31 cellular contexts compared by ENCODE assay signal in genomic region chr6:168508903-168509302, GRCh38.
A peak's percentile ranks its signal among the peaks of the same experiment; 100 is the strongest.
DNase-seq lines count a peak whose midpoint lies in the region; TF ChIP-seq lines count a peak whose summit lies in the region.
"Had no signal": no experiment of that assay in that cellular context is flagged by ENCODE, and none has a peak within 500 bp of the region (broad histone marks: within the 10 kb centered on the region; RNA-seq: fewer than 3 reads in every experiment).

No MANE protein-coding gene starts in this region.

- no peaks in the 10 kb centered on the region for H3K4me1 Mint-ChIP-seq in endodermal cell
- H3K4me1 Mint-ChIP-seq in activated CD4-positive, alpha-beta memory T cell treated with anti-CD3 and anti-CD28 coated beads, Interleukin-2, amount 10 ng/mL, durations not matched to agents 7 days and 5 days, result no peaks in the 10 kb centered on the region
- H3K4me1 Mint-ChIP-seq: B cell; CD14-positive monocyte; CD4-positive, alpha-beta memory T cell had no signal

- H3K9me3 ChIP-seq in endodermal cell (ENCODE audit: control insufficient read depth, low read length), result no peaks in the 10 kb centered on the region
- H3K9me3 ChIP-seq: A549, BE2C, BLaER1, Caco-2 had no signal

- no peak overlapping the region for H3K27ac Mint-ChIP-seq in endodermal cell
- no peak overlapping the region for H3K27ac Mint-ChIP-seq in activated CD4-positive, alpha-beta memory T cell treated with anti-CD3 and anti-CD28 coated beads, Interleukin-2, amount 10 ng/mL, durations not matched to agents 7 days and 5 days
- H3K27ac Mint-ChIP-seq: B cell; CD14-positive monocyte; CD4-positive, alpha-beta memory T cell; CD4-positive, alpha-beta T cell; CD4-positive, CD25-positive, alpha-beta regulatory T cell; CD8-positive, alpha-beta memory T cell; CD8-positive, alpha-beta T cell had no signal

- H3K9ac ChIP-seq in endodermal cell (ENCODE audit: extremely low read depth, low read length, poor library complexity, severe bottlenecking), result no peak overlapping the region
- H3K9ac ChIP-seq: BLaER1; BLaER1 treated with 17β-estradiol and CSF1 and Interleukin-3, amounts not matched to agents 10 nM and 100 nM had no signal

- no peak overlapping the region for H3K4me3 Mint-ChIP-seq in endodermal cell
- no peak overlapping the region for H3K4me3 Mint-ChIP-seq in activated CD4-positive, alpha-beta memory T cell treated with anti-CD3 and anti-CD28 coated beads, Interleukin-2, amount 10 ng/mL, durations not matched to agents 7 days and 5 days
- H3K4me3 Mint-ChIP-seq: B cell; CD14-positive monocyte; CD4-positive, alpha-beta memory T cell; CD4-positive, alpha-beta T cell; CD4-positive, CD25-positive, alpha-beta regulatory T cell; CD8-positive, alpha-beta memory T cell; CD8-positive, alpha-beta T cell had no signal

- H3K36me3 Mint-ChIP-seq in endodermal cell (ENCODE audit: low read depth), result no peaks in the 10 kb centered on the region
- no peaks in the 10 kb centered on the region for H3K36me3 Mint-ChIP-seq in activated CD4-positive, alpha-beta memory T cell treated with anti-CD3 and anti-CD28 coated beads, Interleukin-2, amount 10 ng/mL, durations not matched to agents 7 days and 5 days (ENCODE audit: low read depth)
- H3K36me3 Mint-ChIP-seq: CD14-positive monocyte; CD4-positive, alpha-beta memory T cell; CD4-positive, CD25-positive, alpha-beta regulatory T cell; CD8-positive, alpha-beta memory T cell; CD8-positive, alpha-beta T cell had no signal

- no peak for TF ChIP-seq CTCF in endodermal cell (conservative IDR thresholded peaks at IDR 0.05)

- H3K27ac ChIP-seq in endodermal cell (ENCODE audit: low read depth, low read length), result no peak overlapping the region
- H3K27ac ChIP-seq: 22Rv1; A549; BLaER1; BLaER1 treated with 17β-estradiol and CSF1 and Interleukin-3, amounts not matched to agents 10 nM and 100 nM; C4-2B had no signal

- H3K27me3 ChIP-seq in endodermal cell (ENCODE audit: control insufficient read depth, insufficient read depth, low read length, poor library complexity, severe bottlenecking), result no peaks in the 10 kb centered on the region
- H3K27me3 ChIP-seq: BE2C; BLaER1; BLaER1 treated with 17β-estradiol and CSF1 and Interleukin-3, amounts not matched to agents 10 nM and 100 nM had no signal

- POLR2A ChIA-PET in activated CD4-positive, alpha-beta memory T cell treated with anti-CD3 and anti-CD28 coated beads, Interleukin-2, amount 10 ng/mL, durations not matched to agents 7 days and 5 days (lab: Charles Lee), result no interaction called here

- CTCF ChIA-PET in activated CD4-positive, alpha-beta memory T cell treated with anti-CD3 and anti-CD28 coated beads, Interleukin-2, amount 10 ng/mL, durations not matched to agents 7 days and 5 days (lab: Charles Lee), result no interaction called here

- H3K4me3 ChIP-seq in endodermal cell (ENCODE audit: low read length), result no peak overlapping the region
- H3K4me3 ChIP-seq: A549; BLaER1; BLaER1 treated with 17β-estradiol and CSF1 and Interleukin-3, amounts not matched to agents 10 nM and 100 nM had no signal

- H3K36me3 ChIP-seq in endodermal cell (ENCODE audit: control insufficient read depth, insufficient read depth, low read length), result no peaks in the 10 kb centered on the region
- H3K36me3 ChIP-seq: BE2C; BLaER1; BLaER1 treated with 17β-estradiol and CSF1 and Interleukin-3, amounts not matched to agents 10 nM and 100 nM had no signal

- peaks cover 4% of the 10 kb centered on the region for H3K9me3 Mint-ChIP-seq in endodermal cell
- no peaks in the 10 kb centered on the region for H3K9me3 Mint-ChIP-seq in activated CD4-positive, alpha-beta memory T cell treated with anti-CD3 and anti-CD28 coated beads, Interleukin-2, amount 10 ng/mL, durations not matched to agents 7 days and 5 days
- H3K9me3 Mint-ChIP-seq: CD4-positive, alpha-beta memory T cell; CD4-positive, alpha-beta T cell; CD4-positive, CD25-positive, alpha-beta regulatory T cell; CD8-positive, alpha-beta memory T cell; CD8-positive, alpha-beta T cell had no signal

- no peaks in the 10 kb centered on the region for H3K27me3 Mint-ChIP-seq in endodermal cell (ENCODE audit: insufficient read depth)
- no peaks in the 10 kb centered on the region for H3K27me3 Mint-ChIP-seq in activated CD4-positive, alpha-beta memory T cell treated with anti-CD3 and anti-CD28 coated beads, Interleukin-2, amount 10 ng/mL, durations not matched to agents 7 days and 5 days
- H3K27me3 Mint-ChIP-seq: B cell; CD4-positive, CD25-positive, alpha-beta regulatory T cell had no signal

- DNase-seq in endodermal cell, result peak; percentile 32
- DNase-seq in islet precursor cell, result peak; percentile 50
- no peak for DNase-seq in NOMO-1 (lab: John Stamatoyannopoulos, UW; ENCODE audit: unreplicated experiment in 2 of 2)
- no peak for DNase-seq in activated CD4-positive, alpha-beta memory T cell treated with anti-CD3 and anti-CD28 coated beads, Interleukin-2, amount 10 ng/mL, durations not matched to agents 7 days and 5 days
- DNase-seq: 8988T; ACHN; AML-193; BE2C; C1 segment of cervical spinal cord; Caco-2; Calu3; CD4-positive, alpha-beta memory T cell; CD4-positive, alpha-beta T cell; CD4-positive, CD25-positive, alpha-beta regulatory T cell; CD8-positive, alpha-beta memory T cell; CD8-positive, alpha-beta T cell; COR-L47; DMS 273 treated with DMSO at 0.1 percent for 48 hours; DMS153; DMS53; DMS79; DMS79 treated with DMSO at 0.1 percent for 48 hours; DND-41; EL had no signal

- no peaks in the 10 kb centered on the region for H3K4me1 ChIP-seq in endodermal cell (ENCODE audit: control insufficient read depth, insufficient read depth, low read length)
- H3K4me1 ChIP-seq: A549; BE2C; BLaER1; BLaER1 treated with 17β-estradiol and CSF1 and Interleukin-3, amounts not matched to agents 10 nM and 100 nM had no signal

- WGBS in endodermal cell (ENCODE audit: insufficient coverage in 1 of 2, insufficient read length in 1 of 2), 2 experiments, result 90 to 95% methylated on average over 7 to 12 of the region's 12 CpGs

Comparison
In these comparisons a context has a peak if more than half of its experiments do, and no peak if none do; other contexts are left out.
1. DNase-seq: peak in endodermal cell (single experiment) and islet precursor cell (single experiment); none in NOMO-1 (0 of 2) and activated CD4-positive, alpha-beta memory T cell treated with anti-CD3 and anti-CD28 coated beads, Interleukin-2, amount 10 ng/mL, durations not matched to agents 7 days and 5 days (single experiment).